In the genomic region with DNA sequence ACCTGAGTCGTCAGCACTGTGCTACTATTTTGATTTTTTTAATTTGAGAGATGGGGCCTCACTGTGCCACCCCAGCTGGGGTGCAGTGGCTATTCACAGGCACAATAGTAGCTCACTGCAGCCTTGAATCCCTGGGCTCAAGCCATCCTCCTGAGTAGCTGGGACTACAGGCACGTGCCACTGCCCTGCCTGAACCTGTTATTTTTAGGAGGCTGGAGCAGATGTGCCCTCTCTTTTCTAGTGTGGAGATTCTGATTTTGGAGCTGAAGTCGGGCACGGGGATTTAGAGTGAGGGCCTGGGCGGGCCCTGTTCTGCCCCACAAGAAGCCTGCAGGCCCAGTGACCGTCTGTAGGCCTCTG, we compare ENCODE assay signal across 15 cellular contexts. TPM values are rescaled to one million over a fixed set of nuclear protein-coding genes. Genes with fewer than 3 reads are reported as not detected.
A peak's percentile ranks its signal among the peaks of the same experiment; 100 is the strongest.
DNase-seq lines count a peak whose midpoint lies in the region; ATAC-seq lines count a peak whose summit lies in the region.
"Had no signal": no experiment of that assay in that cellular context is flagged by ENCODE, and none has a peak within 500 bp of the region (broad histone marks: within the 10 kb centered on the region; RNA-seq: fewer than 3 reads in every experiment).

No MANE protein-coding gene starts in this region.

- no peaks in the 10 kb centered on the region for H3K27me3 ChIP-seq in layer of hippocampus (ENCODE audit: control insufficient read depth, insufficient read depth, low read length)
- H3K27me3 ChIP-seq in subcutaneous abdominal adipose tissue (ENCODE audit: control insufficient read depth in 5 of 5, insufficient read depth in 4 of 5, low read length in 5 of 5): no peaks in the 10 kb centered on the region

- no peak overlapping the region for H3K4me3 Mint-ChIP-seq in activated CD4-positive, alpha-beta T cell treated with anti-CD3 and anti-CD28 coated beads, Interleukin-2, amount 10 ng/mL, durations not matched to agents 24 days and 14 days
- no peak overlapping the region for H3K4me3 Mint-ChIP-seq in activated naive CD8-positive, alpha-beta T cell treated with anti-CD3 and anti-CD28 coated beads, Interleukin-2, amount 10 ng/mL, durations not matched to agents 7 days and 5 days

- H3K4me1 Mint-ChIP-seq in activated CD4-positive, alpha-beta T cell treated with anti-CD3 and anti-CD28 coated beads, Interleukin-2, amount 10 ng/mL, durations not matched to agents 24 days and 14 days: peaks cover 25% of the 10 kb centered on the region
- H3K4me1 Mint-ChIP-seq in activated naive CD8-positive, alpha-beta T cell treated with anti-CD3 and anti-CD28 coated beads, Interleukin-2, amount 10 ng/mL, durations not matched to agents 7 days and 5 days: peaks cover 8% of the 10 kb centered on the region

- no peak overlapping the region for H3K9ac ChIP-seq in subcutaneous abdominal adipose tissue (ENCODE audit: low read length in 5 of 5)

- H3K36me3 Mint-ChIP-seq in activated CD4-positive, alpha-beta T cell treated with anti-CD3 and anti-CD28 coated beads, Interleukin-2, amount 10 ng/mL, durations not matched to agents 24 days and 14 days (ENCODE audit: low read depth): peaks cover 67% of the 10 kb centered on the region
- H3K36me3 Mint-ChIP-seq in activated naive CD8-positive, alpha-beta T cell treated with anti-CD3 and anti-CD28 coated beads, Interleukin-2, amount 10 ng/mL, durations not matched to agents 7 days and 5 days: peaks cover 42% of the 10 kb centered on the region

- H3K27ac ChIP-seq in layer of hippocampus (ENCODE audit: low read depth, low read length) (peak overlapping the region; percentile 52), subcutaneous abdominal adipose tissue (ENCODE audit: low read depth, low read length) (peak overlapping the region; percentile 39)

- intact Hi-C loops in activated CD4-positive, alpha-beta T cell treated with anti-CD3 and anti-CD28 coated beads, Interleukin-2, amount 10 ng/mL, durations not matched to agents 24 days and 14 days (cut with micrococcal nuclease): no loop called here

- POLR2A ChIA-PET in activated naive CD8-positive, alpha-beta T cell treated with anti-CD3 and anti-CD28 coated beads, Interleukin-2, amount 10 ng/mL, durations not matched to agents 7 days and 5 days (lab: Charles Lee): interaction anchor here (0.8 to 1.4 kb wide), 2 partner anchors 35 to 37 kb away, joined by 3 read pairs; a partner anchor contains a TSS

- H3K27ac Mint-ChIP-seq in activated CD4-positive, alpha-beta T cell treated with anti-CD3 and anti-CD28 coated beads, Interleukin-2, amount 10 ng/mL, durations not matched to agents 24 days and 14 days: peak overlapping the region; percentile 88
- H3K27ac Mint-ChIP-seq in activated naive CD8-positive, alpha-beta T cell treated with anti-CD3 and anti-CD28 coated beads, Interleukin-2, amount 10 ng/mL, durations not matched to agents 7 days and 5 days: peak overlapping the region; percentile 59

- ATAC-seq in activated naive CD8-positive, alpha-beta T cell treated with anti-CD3 and anti-CD28 coated beads, Interleukin-2, amount 10 ng/mL, durations not matched to agents 7 days and 5 days (ENCODE audit: low read depth): no peak
- no peak for ATAC-seq in GM21360 (IDR thresholded peaks at IDR 0.05; ENCODE audit: unreplicated experiment)

- no peaks in the 10 kb centered on the region for H3K9me3 Mint-ChIP-seq in activated CD4-positive, alpha-beta T cell treated with anti-CD3 and anti-CD28 coated beads, Interleukin-2, amount 10 ng/mL, durations not matched to agents 24 days and 14 days
- no peaks in the 10 kb centered on the region for H3K9me3 Mint-ChIP-seq in activated naive CD8-positive, alpha-beta T cell treated with anti-CD3 and anti-CD28 coated beads, Interleukin-2, amount 10 ng/mL, durations not matched to agents 7 days and 5 days

- no peak overlapping the region for H3K4me3 ChIP-seq in subcutaneous abdominal adipose tissue (ENCODE audit: low read depth in 1 of 5, low read length in 5 of 5)

- peaks cover 0 to 28% (median 20%) of the 10 kb centered on the region in 5 donors for H3K4me1 ChIP-seq in subcutaneous abdominal adipose tissue (ENCODE audit: control insufficient read depth in 5 of 5, insufficient read depth in 5 of 5, low read length in 5 of 5)

- no peaks in the 10 kb centered on the region for H3K9me3 ChIP-seq in subcutaneous abdominal adipose tissue (ENCODE audit: control insufficient read depth in 5 of 5, low read length in 5 of 5)

- no peak for DNase-seq in activated CD4-positive, alpha-beta T cell treated with anti-CD3 and anti-CD28 coated beads, Interleukin-2, amount 10 ng/mL, durations not matched to agents 24 days and 14 days
- no peak for DNase-seq in activated CD4-positive, alpha-beta T cell treated with anti-CD3 and anti-CD28 coated beads, Interleukin-2, amount 50 U/mL, for 48 hours
- peak; percentile 15 for DNase-seq in activated naive CD8-positive, alpha-beta T cell treated with anti-CD3 and anti-CD28 coated beads, Interleukin-2, amount 10 ng/mL, durations not matched to agents 7 days and 5 days
- DNase-seq in cerebellum (ENCODE audit: low spot score) (no peak), hepatic stellate cell (ENCODE audit: low spot score) (no peak)
- DNase-seq: ACHN; activated T-cell treated with anti-CD3 and anti-CD28 coated beads for 4 hours; cortex of kidney; mammary epithelial cell; NCI-H1930; NK-92 treated with Interleukin-12 subunit alpha and Interleukin-12 subunit beta, amount 100 ng/mL, for 24 hours; retina had no signal

- no peaks in the 10 kb centered on the region for H3K27me3 Mint-ChIP-seq in activated CD4-positive, alpha-beta T cell treated with anti-CD3 and anti-CD28 coated beads, Interleukin-2, amount 10 ng/mL, durations not matched to agents 24 days and 14 days
- no peaks in the 10 kb centered on the region for H3K27me3 Mint-ChIP-seq in activated naive CD8-positive, alpha-beta T cell treated with anti-CD3 and anti-CD28 coated beads, Interleukin-2, amount 10 ng/mL, durations not matched to agents 7 days and 5 days

- H3K36me3 ChIP-seq in subcutaneous abdominal adipose tissue (ENCODE audit: control insufficient read depth in 5 of 5, insufficient read depth in 5 of 5, low read length in 5 of 5): peaks cover 0 to 54% (median 41%) of the 10 kb centered on the region in 5 donors

RNA-seq across cellular contexts. Expression of gene SLC25A47, which starts 17.3 kb away (rescaled TPM):
- not detected in 2 replicates for total RNA-seq in activated CD4-positive, alpha-beta T cell treated with anti-CD3 and anti-CD28 coated beads, Interleukin-2, amount 10 ng/mL, durations not matched to agents 24 days and 14 days
- not detected for total RNA-seq in activated naive CD8-positive, alpha-beta T cell treated with anti-CD3 and anti-CD28 coated beads, Interleukin-2, amount 10 ng/mL, durations not matched to agents 7 days and 5 days
- not detected for total RNA-seq in cerebellum
- total RNA-seq: mammary epithelial cell had no signal

RNA-seq across cellular contexts. Expression of gene SLC25A29, which starts 34.2 kb away (rescaled TPM):
- 16.4 and 17.0 TPM in 2 replicates for total RNA-seq in activated CD4-positive, alpha-beta T cell treated with anti-CD3 and anti-CD28 coated beads, Interleukin-2, amount 10 ng/mL, durations not matched to agents 24 days and 14 days
- 10 to 100 TPM; 17.3 to 18.1 TPM for total RNA-seq in activated naive CD8-positive, alpha-beta T cell treated with anti-CD3 and anti-CD28 coated beads, Interleukin-2, amount 10 ng/mL, durations not matched to agents 7 days and 5 days
- total RNA-seq in cerebellum: 46.8 TPM

RNA-seq across cellular contexts. Expression of gene WDR25, which starts 35.9 kb away (rescaled TPM):
- total RNA-seq in activated CD4-positive, alpha-beta T cell treated with anti-CD3 and anti-CD28 coated beads, Interleukin-2, amount 10 ng/mL, durations not matched to agents 24 days and 14 days: 7.2 and 7.3 TPM in 2 replicates
- 1 to 10 TPM; 6.1 to 8.4 TPM for total RNA-seq in activated naive CD8-positive, alpha-beta T cell treated with anti-CD3 and anti-CD28 coated beads, Interleukin-2, amount 10 ng/mL, durations not matched to agents 7 days and 5 days
- 7.3 TPM for total RNA-seq in cerebellum
